ENCODE assay signal across 32 cellular contexts in genomic region chr3:177514341-177515193, GRCh38.
A peak's percentile ranks its signal among the peaks of the same experiment; 100 is the strongest.
DNase-seq lines count a peak whose midpoint lies in the region; ATAC-seq, FAIRE-seq and TF ChIP-seq lines count a peak whose summit lies in the region.
"Had no signal": no experiment of that assay in that cellular context is flagged by ENCODE, and none has a peak within 500 bp of the region (broad histone marks: within the 10 kb centered on the region; RNA-seq: fewer than 3 reads in every experiment).

No MANE protein-coding gene starts in this region.

- WGBS in IMR-90 (ENCODE audit: extremely low coverage in 2 of 2, insufficient read length in 1 of 2), 2 experiments: no CpG with 5 or more reads among the region's 10 CpGs
- 79 to 96% methylated on average over 4 to 10 of the region's 10 CpGs for WGBS in endodermal cell (ENCODE audit: insufficient coverage in 1 of 2, insufficient read length in 1 of 2), 2 experiments
- WGBS in mesenchymal stem cell: 78% methylated on average over 5 of the region's 10 CpGs
- 80 to 96% (median 93%) methylated on average over 10 of the region's 10 CpGs for WGBS in small intestine, 3 donors

- H3K18ac ChIP-seq in IMR-90 (ENCODE audit: low read depth, low read length) (peak overlapping the region; percentile 22; the same call in 1 of the 2 replicates), mesenchymal stem cell (ENCODE audit: low read depth in 1 of 2, low read length in 2 of 2) (peak overlapping the region; percentile 16 to 75)

- CTCF ChIA-PET in IMR-90 (lab: Yijun Ruan, JAX): no interaction called here

- no peak overlapping the region for H3K4me3 ChIP-seq in IMR-90 (ENCODE audit: insufficient read depth, low read depth, low read length)
- no peak overlapping the region for H3K4me3 ChIP-seq in endodermal cell (ENCODE audit: low read length)
- no peak overlapping the region for H3K4me3 ChIP-seq in mesenchymal stem cell (ENCODE audit: insufficient read depth in 1 of 2, low read depth in 1 of 2, low read length in 2 of 2)
- no peak overlapping the region for H3K4me3 ChIP-seq in small intestine (ENCODE audit: low read depth in 1 of 2, low read length in 2 of 2)
- H3K4me3 ChIP-seq: ascending aorta; BLaER1 treated with 17β-estradiol and CSF1 and Interleukin-3, amounts not matched to agents 10 nM and 100 nM; cardiac muscle cell; gastrocnemius medialis; SJCRH30; smooth muscle cell had no signal

- H2BK15ac ChIP-seq in IMR-90 (ENCODE audit: low read depth, low read length) (peak overlapping the region; percentile 57; the same call in 1 of the 3 replicates), mesenchymal stem cell (ENCODE audit: low read depth, poor library complexity, severe bottlenecking) (no peak overlapping the region)

- no peak for TF ChIP-seq RAD21 in IMR-90 (IDR thresholded peaks at IDR 0.05; ENCODE audit: low read length)

- no peak overlapping the region for H3K14ac ChIP-seq in IMR-90 (replicated peaks; ENCODE audit: low read depth, low read length)
- H3K14ac ChIP-seq in mesenchymal stem cell (ENCODE audit: low read length in 2 of 2): no peak overlapping the region

- H3K23ac ChIP-seq in IMR-90 (ENCODE audit: low read depth, low read length) (no peak overlapping the region), mesenchymal stem cell (ENCODE audit: low read length in 2 of 2) (no peak overlapping the region)

- dilution Hi-C loops in IMR-90 (cut with HindIII; ENCODE audit: low sequenced_read_pairs, unreplicated experiment): no loop called here

- no peaks in the 10 kb centered on the region for H3K9me3 ChIP-seq in IMR-90 (ENCODE audit: control insufficient read depth, insufficient read depth, low read length)
- no peaks in the 10 kb centered on the region for H3K9me3 ChIP-seq in endodermal cell (ENCODE audit: control insufficient read depth, low read length)
- no peaks in the 10 kb centered on the region for H3K9me3 ChIP-seq in mesenchymal stem cell (ENCODE audit: control insufficient read depth, low read length)
- H3K9me3 ChIP-seq in small intestine (ENCODE audit: control insufficient read depth, low read depth): no peaks in the 10 kb centered on the region
- H3K9me3 ChIP-seq: ascending aorta, gastrocnemius medialis, SJCRH30 had no signal

- H2AFZ ChIP-seq in IMR-90 (replicated peaks; ENCODE audit: low read length, poor library complexity) (peak overlapping the region; percentile 57), mesenchymal stem cell (ENCODE audit: low read depth, low read length) (no peak overlapping the region)

- no peak overlapping the region for H3K9ac ChIP-seq in IMR-90 (ENCODE audit: low read depth, low read length)
- H3K9ac ChIP-seq in endodermal cell (ENCODE audit: extremely low read depth, low read length, poor library complexity, severe bottlenecking): no peak overlapping the region
- H3K9ac ChIP-seq in mesenchymal stem cell (ENCODE audit: low read length): no peak overlapping the region
- H3K9ac ChIP-seq: BLaER1 treated with 17β-estradiol and CSF1 and Interleukin-3, amounts not matched to agents 10 nM and 100 nM had no signal

- H2BK5ac ChIP-seq in IMR-90 (ENCODE audit: low read depth, low read length, poor library complexity, severe bottlenecking): no peak overlapping the region
- no peak overlapping the region for H2BK5ac ChIP-seq in mesenchymal stem cell (ENCODE audit: low read depth, low read length, poor library complexity, severe bottlenecking)

- ATAC-seq in IMR-90 (ENCODE audit: low read depth) (no peak), HG02678 (IDR thresholded peaks at IDR 0.05; ENCODE audit: unreplicated experiment) (no peak), HG03159 (IDR thresholded peaks at IDR 0.05; ENCODE audit: unreplicated experiment) (no peak)
- ATAC-seq: gastrocnemius medialis; stimulated activated naive CD8-positive, alpha-beta T cell treated with anti-CD3 and anti-CD28 coated beads, Interleukin-15, amount 100 ng/mL, for 72 hours had no signal

- H2BK20ac ChIP-seq in IMR-90 (ENCODE audit: low read depth, low read length): no peak overlapping the region

- intact Hi-C loops in IMR-90 (cut with micrococcal nuclease): loop anchor here (5.0 kb wide), 1 partner anchor 152 kb away; no protein-coding TSS in a partner anchor

- H4K5ac ChIP-seq in IMR-90 (ENCODE audit: low read depth, low read length): peak overlapping the region; percentile 68

- H3K56ac ChIP-seq in IMR-90 (ENCODE audit: extremely low read depth, insufficient read depth, low read length): no peak overlapping the region

- DNase-seq in IMR-90: no peak
- DNase-seq in endodermal cell: no peak
- DNase-seq in mesenchymal stem cell: peak; percentile 15
- peak; percentile 55 for DNase-seq in small intestine
- no peak for DNase-seq in HuH-7 (ENCODE audit: low spot score)
- no peak for DNase-seq in HCEC 1CT
- DNase-seq: activated B cell treated with CpG ODN at 0.5 μM for 24 hours; activated CD4-positive, alpha-beta T cell treated with anti-CD3 and anti-CD28 coated beads, Interleukin-2, amount 50 U/mL, for 48 hours; activated CD8-positive, alpha-beta memory T cell treated with anti-CD3 and anti-CD28 coated beads, Interleukin-2, amount 50 U/mL, for 48 hours; cortex of kidney; DMS79 treated with DMSO at 0.1 percent for 48 hours; gastrocnemius medialis; GF-D8; naive B cell; NCI-H1436; NCI-H774; SJCRH30; stimulated activated CD4-positive, alpha-beta T cell treated with anti-CD3 and anti-CD28 coated beads, Interleukin-1b, Interleukin-23, amount 100 ng/mL, for 48 hours; stimulated activated CD8-positive, alpha-beta memory T cell treated with anti-CD3 and anti-CD28 coated beads, Interleukin-4, amount 100 ng/mL, for 48 hours; stimulated activated naive CD8-positive, alpha-beta T cell treated with anti-CD3 and anti-CD28 coated beads, Interleukin-15, amount 100 ng/mL, for 72 hours; trophoblast cell had no signal

- H3K36me3 Mint-ChIP-seq in endodermal cell (ENCODE audit: low read depth): no peaks in the 10 kb centered on the region
- H3K36me3 Mint-ChIP-seq: activated naive CD8-positive, alpha-beta T cell; naive B cell had no signal

- H3K27me3 Mint-ChIP-seq in endodermal cell (ENCODE audit: insufficient read depth): no peaks in the 10 kb centered on the region
- H3K27me3 Mint-ChIP-seq: activated B cell treated with CpG ODN at 0.5 μM for 24 hours; activated naive CD8-positive, alpha-beta T cell; naive B cell; stimulated activated naive CD8-positive, alpha-beta T cell treated with anti-CD3 and anti-CD28 coated beads, Interleukin-15, amount 100 ng/mL, for 72 hours had no signal

- H3K36me3 ChIP-seq in IMR-90 (ENCODE audit: control insufficient read depth, insufficient read depth, low read length) (no peaks in the 10 kb centered on the region), endodermal cell (ENCODE audit: control insufficient read depth, insufficient read depth, low read length) (no peaks in the 10 kb centered on the region), mesenchymal stem cell (ENCODE audit: control insufficient read depth in 1 of 2, insufficient read depth in 2 of 2, low read depth in 1 of 2, low read length in 2 of 2) (no peaks in the 10 kb centered on the region), small intestine (ENCODE audit: control insufficient read depth in 2 of 2, insufficient read depth in 2 of 2, low read length in 2 of 2) (no peaks in the 10 kb centered on the region)
- H3K36me3 ChIP-seq: ascending aorta; BLaER1 treated with 17β-estradiol and CSF1 and Interleukin-3, amounts not matched to agents 10 nM and 100 nM; cardiac muscle cell; gastrocnemius medialis; SJCRH30 had no signal

- TF ChIP-seq CTCF in IMR-90 (conservative IDR thresholded peaks at IDR 0.05; ENCODE audit: low read depth, low read length): no peak
- TF ChIP-seq CTCF in endodermal cell (conservative IDR thresholded peaks at IDR 0.05): no peak

- no peak overlapping the region for H3K4me3 Mint-ChIP-seq in endodermal cell
- H3K4me3 Mint-ChIP-seq: activated B cell treated with CpG ODN at 0.5 μM for 24 hours; activated naive CD8-positive, alpha-beta T cell; naive B cell; stimulated activated naive CD8-positive, alpha-beta T cell treated with anti-CD3 and anti-CD28 coated beads, Interleukin-15, amount 100 ng/mL, for 72 hours had no signal

- H3K79me1 ChIP-seq in IMR-90 (ENCODE audit: low read depth in 1 of 2, low read length in 2 of 2): no peaks in the 10 kb centered on the region
- H3K79me1 ChIP-seq in mesenchymal stem cell (replicated peaks; ENCODE audit: low read length, poor library complexity, severe bottlenecking): no peaks in the 10 kb centered on the region

- POLR2A ChIA-PET in IMR-90 (lab: Charles Lee; ENCODE audit: unreplicated experiment): no interaction called here

- H3K27ac Mint-ChIP-seq in endodermal cell: no peak overlapping the region
- H3K27ac Mint-ChIP-seq: activated B cell treated with CpG ODN at 0.5 μM for 24 hours; activated naive CD8-positive, alpha-beta T cell; activated T-helper 2 cell treated with anti-CD3 and anti-CD28 coated beads, Interferon-gamma antibody, Interleukin-2, Interleukin-4, amounts not matched to agents 10 μg/mL and 5 μg/mL and 100 μg/mL, durations not matched to agents 14 hours and 24 hours and 36 hours; naive B cell; stimulated activated naive CD8-positive, alpha-beta T cell treated with anti-CD3 and anti-CD28 coated beads, Interleukin-15, amount 100 ng/mL, for 72 hours had no signal

- no peak overlapping the region for H4K91ac ChIP-seq in IMR-90 (ENCODE audit: insufficient read depth, low read depth, low read length)
- peak overlapping the region; percentile 53 for H4K91ac ChIP-seq in mesenchymal stem cell (ENCODE audit: low read length)

- no peaks in the 10 kb centered on the region for H4K20me1 ChIP-seq in IMR-90 (ENCODE audit: insufficient read depth, low read length)
- H4K20me1 ChIP-seq: BLaER1 treated with 17β-estradiol and CSF1 and Interleukin-3, amounts not matched to agents 10 nM and 100 nM had no signal

- FAIRE-seq in small intestine (lab: Jason Lieb, UNC): no peak
- FAIRE-seq: endometrium, H54, islet of Langerhans had no signal

- H3K4ac ChIP-seq in IMR-90 (ENCODE audit: low read depth, low read length) (no peak overlapping the region), mesenchymal stem cell (ENCODE audit: low read depth in 1 of 2, low read length in 2 of 2) (peak overlapping the region; percentile 19 to 68)

- H3K9me3 Mint-ChIP-seq in endodermal cell: no peaks in the 10 kb centered on the region
- H3K9me3 Mint-ChIP-seq: activated B cell treated with CpG ODN at 0.5 μM for 24 hours; activated T-helper 2 cell treated with anti-CD3 and anti-CD28 coated beads, Interferon-gamma antibody, Interleukin-2, Interleukin-4, amounts not matched to agents 10 μg/mL and 5 μg/mL and 100 μg/mL, durations not matched to agents 14 hours and 24 hours and 36 hours; naive B cell had no signal

- H2AK5ac ChIP-seq in IMR-90 (ENCODE audit: low read depth, low read length): peak overlapping the region; percentile 29; the same call in 1 of the 2 replicates
- H2AK5ac ChIP-seq in mesenchymal stem cell (ENCODE audit: low read length, severe bottlenecking): peak overlapping the region; percentile 94

- H4K8ac ChIP-seq in IMR-90 (ENCODE audit: low read depth in 2 of 2, low read length in 2 of 2) (no peak overlapping the region; a peak in 1 of 4 replicates), mesenchymal stem cell (ENCODE audit: low read length) (peak overlapping the region; percentile 62)

- H2BK12ac ChIP-seq in mesenchymal stem cell (ENCODE audit: low read length in 2 of 2): peak overlapping the region; percentile 53 to 70

- no TSS peak for BruUV-seq in IMR-90 (replicated peaks; lab: Mats Ljungman, UMichigan)

- H3K27ac ChIP-seq in IMR-90 (ENCODE audit: insufficient read depth, low read length): no peak overlapping the region
- peak overlapping the region; percentile 98 for H3K27ac ChIP-seq in endodermal cell (ENCODE audit: low read depth, low read length)
- no peak overlapping the region for H3K27ac ChIP-seq in mesenchymal stem cell (ENCODE audit: low read length, poor library complexity, severe bottlenecking)
- no peak overlapping the region for H3K27ac ChIP-seq in small intestine (ENCODE audit: low read depth in 1 of 2, low read length in 1 of 2)
- H3K27ac ChIP-seq: ascending aorta; BLaER1 treated with 17β-estradiol and CSF1 and Interleukin-3, amounts not matched to agents 10 nM and 100 nM; cardiac muscle cell; SJCRH30 had no signal

- H3K4me1 ChIP-seq in IMR-90 (ENCODE audit: control insufficient read depth, insufficient read depth, low read length): peaks cover 16% of the 10 kb centered on the region
- H3K4me1 ChIP-seq in endodermal cell (ENCODE audit: control insufficient read depth, insufficient read depth, low read length): peaks cover 3% of the 10 kb centered on the region
- H3K4me1 ChIP-seq in mesenchymal stem cell (ENCODE audit: control insufficient read depth, insufficient read depth, low read depth, low read length): peaks cover 9% of the 10 kb centered on the region
- H3K4me1 ChIP-seq in small intestine (ENCODE audit: control insufficient read depth in 2 of 2, insufficient read depth in 1 of 2, low read depth in 1 of 2, low read length in 1 of 2): peaks cover 0 to 5% of the 10 kb centered on the region in 2 donors

- in situ Hi-C loops in IMR-90 (cut with MboI; ENCODE audit: low sequenced_read_pairs): no loop called here

- H2BK120ac ChIP-seq in IMR-90 (ENCODE audit: low read depth, low read length) (no peak overlapping the region), mesenchymal stem cell (ENCODE audit: low read depth, low read length) (no peak overlapping the region)

- H3K4me2 ChIP-seq in IMR-90 (ENCODE audit: low read depth, low read length) (no peak overlapping the region), mesenchymal stem cell (ENCODE audit: low read length, poor library complexity, severe bottlenecking) (no peak overlapping the region)
- H3K4me2 ChIP-seq: BLaER1 treated with 17β-estradiol and CSF1 and Interleukin-3, amounts not matched to agents 10 nM and 100 nM; smooth muscle cell had no signal

- H3K27me3 ChIP-seq in IMR-90 (ENCODE audit: control insufficient read depth, insufficient read depth, low read length): no peaks in the 10 kb centered on the region
- no peaks in the 10 kb centered on the region for H3K27me3 ChIP-seq in endodermal cell (ENCODE audit: control insufficient read depth, insufficient read depth, low read length, poor library complexity, severe bottlenecking)
- no peaks in the 10 kb centered on the region for H3K27me3 ChIP-seq in mesenchymal stem cell (ENCODE audit: control insufficient read depth in 1 of 2, insufficient read depth in 1 of 2, low read length in 2 of 2)
- H3K27me3 ChIP-seq in small intestine (ENCODE audit: control insufficient read depth in 2 of 2, insufficient read depth in 2 of 2, low read length in 2 of 2): no peaks in the 10 kb centered on the region
- H3K27me3 ChIP-seq: ascending aorta; BLaER1 treated with 17β-estradiol and CSF1 and Interleukin-3, amounts not matched to agents 10 nM and 100 nM; cardiac muscle cell; gastrocnemius medialis; SJCRH30 had no signal

- TF ChIP-seq POLR2A in IMR-90 (IDR thresholded peaks at IDR 0.05; ENCODE audit: low read depth, low read length): no peak

- peaks cover 12% of the 10 kb centered on the region for H3K4me1 Mint-ChIP-seq in endodermal cell
- H3K4me1 Mint-ChIP-seq: naive B cell had no signal

- peak overlapping the region; percentile 81 for H2AK9ac ChIP-seq in IMR-90 (replicated peaks; ENCODE audit: low read depth, low read length, poor library complexity)

- peaks cover 3% of the 10 kb centered on the region; the same call in 1 of the 2 replicates for H3K9me1 ChIP-seq in IMR-90 (ENCODE audit: insufficient read depth, low read length)

Comparison
In these comparisons a context has a peak if more than half of its experiments do, and no peak if none do; other contexts are left out.
1. DNase-seq: peak in mesenchymal stem cell (single experiment) and small intestine (single experiment); none in IMR-90 (single experiment), endodermal cell (single experiment), HuH-7 (single experiment) and HCEC 1CT (single experiment).